In genomic region chr13:95789315-95789714, GRCh38 we compare ENCODE assay signal across 5 cellular contexts.
DNase-seq lines count a peak whose midpoint lies in the region; ATAC-seq, FAIRE-seq and TF ChIP-seq lines count a peak whose summit lies in the region.
"Not testable (repeated sequence)": the region's sequence is repeated elsewhere in the genome, so short reads cannot be mapped to it uniquely, and the experiment has no call there.

No MANE protein-coding gene starts in this region.

- BruUV-seq in K562 (replicated peaks; lab: Mats Ljungman, UMichigan), result not testable (repeated sequence)

- not testable (repeated sequence) for H3K4me3 Mint-ChIP-seq in activated naive CD4-positive, alpha-beta T cell treated with anti-CD3 and anti-CD28 coated beads for 36 hours
- H3K4me3 Mint-ChIP-seq in endothelial cell (ENCODE audit: unreplicated experiment), result peak overlapping the region; percentile 31

- H3K4me3 ChIP-seq in HEK293 (ENCODE audit: low read depth, low read length); K562: not testable (repeated sequence)

- H2AFZ ChIP-seq in K562 (ENCODE audit: low read depth, low read length), result not testable (repeated sequence)

- not testable (repeated sequence) for H3K9ac ChIP-seq in K562 (ENCODE audit: insufficient read depth in 1 of 2, low read depth in 2 of 2, low read length in 2 of 2)

- not testable (repeated sequence) for H3K4me2 ChIP-seq in K562 (ENCODE audit: insufficient read depth, low read length)

- FAIRE-seq in K562 (lab: Jason Lieb, UNC), result not testable (repeated sequence)

- peaks cover 0 to 41% of the 10 kb centered on the region in 2 experiments; a peak in 1 of 3 replicates for H3K36me3 ChIP-seq in HEK293 (ENCODE audit: control insufficient read depth in 2 of 2, insufficient read depth in 1 of 2, low read length in 2 of 2)
- H3K36me3 ChIP-seq in K562 (ENCODE audit: control insufficient read depth, insufficient read depth, low read length), result peaks cover 59% of the 10 kb centered on the region; the same call in 2 of the 3 replicates

- not testable (repeated sequence) for H3K27me3 ChIP-seq in K562 (ENCODE audit: control insufficient read depth in 2 of 2, insufficient read depth in 2 of 2, low read length in 2 of 2)

- not testable (repeated sequence) for H3K4me1 Mint-ChIP-seq in activated naive CD4-positive, alpha-beta T cell treated with anti-CD3 and anti-CD28 coated beads for 36 hours (ENCODE audit: low read depth); endothelial cell (ENCODE audit: unreplicated experiment)

- TF ChIP-seq EP300 in K562 (IDR thresholded peaks at IDR 0.05; ENCODE audit: low read length), result not testable (repeated sequence)

- H3K9me1 ChIP-seq in K562 (ENCODE audit: control insufficient read depth, insufficient read depth, low read length), result not testable (repeated sequence)

- not testable (repeated sequence) for H3K27me3 Mint-ChIP-seq in activated naive CD4-positive, alpha-beta T cell treated with anti-CD3 and anti-CD28 coated beads for 36 hours (ENCODE audit: low read depth); endothelial cell (ENCODE audit: unreplicated experiment)

- not testable (repeated sequence) for DNase-seq in activated naive CD4-positive, alpha-beta T cell treated with anti-CD3 and anti-CD28 coated beads for 36 hours; K562 (ENCODE audit: extremely low read depth in 1 of 4, low spot score in 3 of 4); endothelial cell (ENCODE audit: low spot score)

- CTCF ChIA-PET in HEK293 (lab: Yijun Ruan, JAX); K562 (lab: Yijun Ruan, JAX; ENCODE audit: low intra/inter-chr PET ratio): not testable (repeated sequence)
- CTCF ChIA-PET in activated naive CD4-positive, alpha-beta T cell treated with anti-CD3 and anti-CD28 coated beads for 36 hours (lab: Charles Lee), result interaction anchor here (1.0 kb wide), 1 partner anchor 25 kb away, joined by 4 read pairs; no protein-coding TSS in a partner anchor

- not testable (repeated sequence) for H3K4me1 ChIP-seq in HEK293 (ENCODE audit: control insufficient read depth, insufficient read depth, low read length); K562 (replicated peaks in 1 of 2; ENCODE audit: control insufficient read depth in 2 of 2, insufficient read depth in 2 of 2, low read length in 2 of 2)

- TF ChIP-seq CTCF in HEK293 (tag by site-specific recombination; IDR thresholded peaks at IDR 0.05); K562 (IDR thresholded peaks at IDR 0.05 in 2 of 3, conservative IDR thresholded peaks at IDR 0.05 in 1 of 3; ENCODE audit: insufficient read depth in 2 of 3, low read depth in 1 of 3, low read length in 3 of 3); endothelial cell (IDR thresholded peaks at IDR 0.05; ENCODE audit: unreplicated experiment): not testable (repeated sequence)

- H4K20me1 ChIP-seq in K562 (replicated peaks; ENCODE audit: control insufficient read depth, insufficient read depth, low read length), result not testable (repeated sequence)

- POLR2A ChIA-PET in HEK293 (lab: Yijun Ruan, JAX), result not testable (repeated sequence)
- POLR2A ChIA-PET in K562 (lab: Yijun Ruan, JAX), result interaction anchor here (0.8 to 1.1 kb wide), 2 partner anchors 8 to 38 kb away, joined by 3 to 4 read pairs; no protein-coding TSS in a partner anchor

- peaks cover 63% of the 10 kb centered on the region for H3K36me3 Mint-ChIP-seq in activated naive CD4-positive, alpha-beta T cell treated with anti-CD3 and anti-CD28 coated beads for 36 hours (ENCODE audit: low read depth)
- H3K36me3 Mint-ChIP-seq in endothelial cell (ENCODE audit: low read depth, unreplicated experiment), result peaks cover 39% of the 10 kb centered on the region

- intact Hi-C loops in activated naive CD4-positive, alpha-beta T cell treated with anti-CD3 and anti-CD28 coated beads for 36 hours (cut with micrococcal nuclease); K562 (cut with micrococcal nuclease): not testable (repeated sequence)

- not testable (repeated sequence) for TF ChIP-seq RAD21 in K562 (CRISPR knock-in tag; conservative IDR thresholded peaks at IDR 0.05 in 1 of 2, IDR thresholded peaks at IDR 0.05 in 1 of 2)

- in situ Hi-C loops in K562 (cut with MboI), result not testable (repeated sequence)

- H3K27ac Mint-ChIP-seq in activated naive CD4-positive, alpha-beta T cell treated with anti-CD3 and anti-CD28 coated beads for 36 hours, result peak overlapping the region; percentile 30
- H3K27ac Mint-ChIP-seq in endothelial cell (ENCODE audit: unreplicated experiment), result not testable (repeated sequence)

- not testable (repeated sequence) for H3K9me3 Mint-ChIP-seq in activated naive CD4-positive, alpha-beta T cell treated with anti-CD3 and anti-CD28 coated beads for 36 hours; endothelial cell (ENCODE audit: unreplicated experiment)

- not testable (repeated sequence) for H3K27ac ChIP-seq in HEK293 (ENCODE audit: extremely low read depth, low read depth, low read length); K562 (ENCODE audit: extremely low read depth, low read depth, low read length)

- H3K79me2 ChIP-seq in K562 (ENCODE audit: control insufficient read depth, insufficient read depth, low read length), result not testable (repeated sequence)

- not testable (repeated sequence) for ATAC-seq in SK-N-SH treated with all-trans-retinoic acid at 6 μM for 48 hours, K562

- TF ChIP-seq POLR2A in K562 (conservative IDR thresholded peaks at IDR 0.05), result not testable (repeated sequence)

- not testable (repeated sequence) for H3K9me3 ChIP-seq in HEK293 (ENCODE audit: control insufficient read depth, insufficient read depth, low read depth, low read length); K562 (replicated peaks; ENCODE audit: control insufficient read depth, insufficient read depth, low read depth, low read length)

TF ChIP-seq in SK-N-SH treated with all-trans-retinoic acid at 6 μM for 48 hours, 23 proteins besides CTCF, POLR2A, EP300 and RAD21:
- peak; percentile 94 for TF ChIP-seq ZNF8 (CRISPR knock-in tag; IDR thresholded peaks at IDR 0.05)

TF ChIP-seq in K562, 482 proteins besides CTCF, POLR2A, EP300 and RAD21:
- peak; percentile 84 for TF ChIP-seq ZNF146 (CRISPR knock-in tag; IDR thresholded peaks at IDR 0.05; ENCODE audit: unreplicated experiment)
TF ChIP-seq in K562: peak in this region for 1; not testable (repeated sequence) for 481.
